Comparison of ENCODE assay signal across 8 cellular contexts in genomic region chr19:920051-920857, GRCh38. TPM values are rescaled to one million over a fixed set of nuclear protein-coding genes. Genes with fewer than 3 reads are reported as not detected.
DNase-seq lines count a peak whose midpoint lies in the region; ATAC-seq and TF ChIP-seq lines count a peak whose summit lies in the region.

No MANE protein-coding gene starts in this region.

- TF ChIP-seq POLR2A in heart left ventricle (IDR thresholded peaks at IDR 0.05) = no peak
- no peak for TF ChIP-seq POLR2A in Peyer's patch (IDR thresholded peaks at IDR 0.05)

- intact Hi-C loops in heart left ventricle (cut with DNase I) = loop anchor here (2.0 to 10.0 kb wide), 10 partner anchors 27 to 325 kb away; partner anchors contain the start of genes CFD (in 3 of the 10), ATP5F1D (in 1 of the 10), MED16 (in 1 of the 10) and MIDN (in 1 of the 10)
- intact Hi-C loops in cardiac septum (cut with DNase I) = loop anchor here (5.0 to 10.0 kb wide), 2 partner anchors 63 to 175 kb away; partner anchors contain the start of genes CFD and POLR2E

- ATAC-seq in heart left ventricle = no peak

- 0 to 2% (median 2%) methylated on average over 16 to 84 of the region's 84 CpGs for WGBS in heart left ventricle, 4 donors
- WGBS in mesodermal cell (ENCODE audit: insufficient coverage in 2 of 2), 2 experiments = 5% methylated on average over 50 to 55 of the region's 84 CpGs

- H3K27ac ChIP-seq in heart left ventricle (peak overlapping the region in 1 of 12 donors; percentile 37), Peyer's patch (peak overlapping the region in 3 of 4 donors; percentile 19 to 84 (median 54)), mesodermal cell (ENCODE audit: low read depth, low read length, severe bottlenecking) (no peak overlapping the region)

- DNase-seq in heart left ventricle (no peak), cardiac septum (ENCODE audit: low spot score) (no peak), Peyer's patch (peak in 2 of 3 donors; percentile 75 to 84), pons (ENCODE audit: low spot score) (no peak), GOT3 (lab: John Stamatoyannopoulos, UW) (no peak), glomerular visceral epithelial cell (ENCODE audit: extremely low spot score) (no peak)
- DNase-seq in activated naive CD4-positive, alpha-beta T cell treated with anti-CD3 and anti-CD28 coated beads, Interleukin-2, amount 50 U/mL, for 16 hours = peak; percentile 76

- TF ChIP-seq CTCF in heart left ventricle (IDR thresholded peaks at IDR 0.05) = no peak
- TF ChIP-seq CTCF in Peyer's patch (IDR thresholded peaks at IDR 0.05) = peak in 1 of 6 experiments; percentile 5

- H3K36me3 ChIP-seq in heart left ventricle = no peaks in the 10 kb centered on the region
- H3K36me3 ChIP-seq in Peyer's patch = no peaks in the 10 kb centered on the region
- no peaks in the 10 kb centered on the region for H3K36me3 ChIP-seq in mesodermal cell (ENCODE audit: control insufficient read depth, insufficient read depth, low read length)

- H3K4me1 ChIP-seq in heart left ventricle (peaks cover 7 to 61% (median 34%) of the 10 kb centered on the region in 12 donors), Peyer's patch (peaks cover 8 to 50% (median 38%) of the 10 kb centered on the region in 4 donors), mesodermal cell (ENCODE audit: control insufficient read depth, insufficient read depth, low read length, poor library complexity, severe bottlenecking) (peaks cover 4% of the 10 kb centered on the region)

- H3K4me3 ChIP-seq in heart left ventricle = peak overlapping the region in 8 of 12 donors; percentile 5 to 51 (median 20)
- peak overlapping the region; percentile 29 to 60 (median 40) for H3K4me3 ChIP-seq in Peyer's patch
- H3K4me3 ChIP-seq in mesodermal cell (ENCODE audit: extremely low read depth, insufficient read depth, low read length, poor library complexity, severe bottlenecking) = peak overlapping the region; percentile 11

- H3K9me3 ChIP-seq in heart left ventricle (no peaks in the 10 kb centered on the region), Peyer's patch (no peaks in the 10 kb centered on the region), mesodermal cell (ENCODE audit: control insufficient read depth, low read length) (no peaks in the 10 kb centered on the region)

- H3K27me3 ChIP-seq in heart left ventricle (peaks cover 38 to 54% (median 48%) of the 10 kb centered on the region in 9 donors), Peyer's patch (peaks cover 0 to 45% of the 10 kb centered on the region in 2 donors)

RNA-seq across cellular contexts. Expression of gene KISS1R, which starts 3.1 kb away (rescaled TPM):
- total RNA-seq in heart left ventricle (not detected), cardiac septum (not detected), Peyer's patch (not detected)
- polyA plus RNA-seq in heart left ventricle = not detected
- polyA plus RNA-seq in mesodermal cell (2013, experiment 1 of 2) = not detected
- not detected for polyA plus RNA-seq in mesodermal cell (2013, experiment 2 of 2)

RNA-seq across cellular contexts. Expression of gene ARID3A, which starts 5.6 kb away (rescaled TPM):
- 10 to 100 TPM in 1 of 9 donors, 1 to 10 TPM in 8; 1.9 to 15.7 (median 5.8) TPM for total RNA-seq in heart left ventricle
- polyA plus RNA-seq in heart left ventricle = 1 to 10 TPM; 3.9 to 5.9 TPM
- 7.8 TPM for total RNA-seq in cardiac septum
- 10 to 100 TPM in 1 of 4 donors, 1 to 10 TPM in 3; 2.8 to 11.0 (median 4.9) TPM for total RNA-seq in Peyer's patch
- 119 TPM for polyA plus RNA-seq in mesodermal cell (2013, experiment 1 of 2)
- 101 TPM for polyA plus RNA-seq in mesodermal cell (2013, experiment 2 of 2)

RNA-seq across cellular contexts. Expression of gene R3HDM4, which starts 7.2 kb away (rescaled TPM):
- total RNA-seq in heart left ventricle (10 to 100 TPM; 17.1 to 35.5 (median 23.8) TPM), cardiac septum (24.5 TPM), Peyer's patch (10 to 100 TPM; 20.8 to 43.5 (median 34.8) TPM)
- 10 to 100 TPM; 30.4 to 47.1 TPM for polyA plus RNA-seq in heart left ventricle
- 62.6 TPM for polyA plus RNA-seq in mesodermal cell (2013, experiment 1 of 2)
- polyA plus RNA-seq in mesodermal cell (2013, experiment 2 of 2) = 47.1 TPM

RNA-seq across cellular contexts. Expression of gene RNU6-9, which starts 27.0 kb away (rescaled TPM):
- total RNA-seq in heart left ventricle (not detected), cardiac septum (not detected), Peyer's patch (not detected)
- not detected for polyA plus RNA-seq in heart left ventricle
- polyA plus RNA-seq in mesodermal cell (2013, experiment 1 of 2) = under 0.01 TPM
- under 0.01 TPM for polyA plus RNA-seq in mesodermal cell (2013, experiment 2 of 2)

RNA-seq across cellular contexts. Expression of gene MED16, which starts 27.3 kb away (rescaled TPM):
- total RNA-seq in heart left ventricle (10 to 100 TPM; 17.5 to 41.9 (median 28.5) TPM), cardiac septum (27.0 TPM), Peyer's patch (10 to 100 TPM; 60.2 to 83.6 (median 65.3) TPM)
- 10 to 100 TPM; 19.8 to 25.6 TPM for polyA plus RNA-seq in heart left ventricle
- polyA plus RNA-seq in mesodermal cell (2013, experiment 1 of 2) = 69.1 TPM
- 50.7 TPM for polyA plus RNA-seq in mesodermal cell (2013, experiment 2 of 2)

Comparison
In these comparisons a context has a peak if more than half of its experiments do, and no peak if none do; other contexts are left out.
1. DNase-seq: peak in Peyer's patch (2 of 3) and activated naive CD4-positive, alpha-beta T cell treated with anti-CD3 and anti-CD28 coated beads, Interleukin-2, amount 50 U/mL, for 16 hours (single experiment); none in heart left ventricle (0 of 5), cardiac septum (single experiment), pons (single experiment), GOT3 (single experiment) and glomerular visceral epithelial cell (single experiment).
2. Peak in every context shown above with its lines, with median percentiles within 50 percentile points of each other: H3K4me3 ChIP-seq.